Comparison of ENCODE assay signal across 18 cellular contexts in genomic region chr1:112196008-112196588, GRCh38.
"Had no signal": no experiment of that assay in that cellular context is flagged by ENCODE, and none has a peak within 500 bp of the region (broad histone marks: within the 10 kb centered on the region; RNA-seq: fewer than 3 reads in every experiment).

No MANE protein-coding gene starts in this region.

- H3K4me1 ChIP-seq: gastrocnemius medialis, left lung, psoas muscle, suprapubic skin, thyroid gland, uterus had no signal

- H3K27ac Mint-ChIP-seq: nephron progenitor cell, type B pancreatic cell had no signal

- DNase-seq: effector memory CD4-positive, alpha-beta T cell; gastrocnemius medialis; islet precursor cell; left lung; mesenchymal stem cell; midbrain; nephron progenitor cell; psoas muscle; retina; small intestine; stimulated activated CD4-positive, alpha-beta T cell treated with anti-CD3 and anti-CD28 coated beads, Interleukin-12 subunit alpha, Interleukin-12 subunit beta, amount 100 ng/mL, for 4 hours; stimulated activated naive CD8-positive, alpha-beta T cell treated with anti-CD3 and anti-CD28 coated beads, Interleukin-15, Interleukin-2, amounts not matched to agents 100 U/mL and 50 U/mL, for 24 hours; thyroid gland; uterus had no signal

- ATAC-seq: esophagus mucosa; gastrocnemius medialis; left lung; psoas muscle; stimulated activated naive CD8-positive, alpha-beta T cell treated with anti-CD3 and anti-CD28 coated beads, Interleukin-15, Interleukin-2, amounts not matched to agents 100 U/mL and 50 U/mL, for 24 hours had no signal

- H3K9me3 Mint-ChIP-seq: type B pancreatic cell had no signal

- H3K27ac ChIP-seq: gastrocnemius medialis, left lung, psoas muscle, suprapubic skin, thyroid gland, uterus had no signal

- H3K9me3 ChIP-seq: gastrocnemius medialis, suprapubic skin, thyroid gland had no signal

- H3K4me3 Mint-ChIP-seq: nephron progenitor cell, type B pancreatic cell had no signal

- H3K27me3 ChIP-seq: gastrocnemius medialis, left lung, suprapubic skin, thyroid gland, uterus had no signal

- H3K36me3 Mint-ChIP-seq: type B pancreatic cell had no signal

- H3K4me1 Mint-ChIP-seq: nephron progenitor cell had no signal

- H3K36me3 ChIP-seq: gastrocnemius medialis, left lung, suprapubic skin, thyroid gland, uterus had no signal

- H3K4me3 ChIP-seq: gastrocnemius medialis, left lung, lung, psoas muscle, suprapubic skin, thyroid gland, uterus had no signal
